8 cellular contexts compared by ENCODE assay signal in the genomic region with DNA sequence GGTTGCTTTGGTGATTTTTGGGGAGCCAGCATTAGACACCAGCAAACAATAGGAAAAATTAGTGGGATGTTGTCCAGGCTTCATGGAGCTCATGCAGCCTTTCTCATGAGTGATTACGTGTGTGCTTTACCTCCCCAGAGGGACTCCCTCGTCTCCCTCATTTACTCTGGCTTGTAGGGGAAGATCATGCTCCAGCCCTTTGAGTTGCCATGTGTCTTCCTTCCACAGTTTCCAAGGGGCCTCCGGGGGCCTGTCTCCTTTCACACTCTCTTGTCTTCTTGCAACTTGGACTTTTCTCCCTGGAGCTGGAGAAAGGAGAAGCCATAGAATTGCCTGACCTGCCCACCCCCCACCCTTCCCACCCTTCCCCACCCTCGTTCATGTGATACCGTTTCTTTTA.
"Had no signal": no experiment of that assay in that cellular context is flagged by ENCODE, and none has a peak within 500 bp of the region (broad histone marks: within the 10 kb centered on the region; RNA-seq: fewer than 3 reads in every experiment).

No MANE protein-coding gene starts in this region.

- H3K36me3 ChIP-seq: HAP-1 had no signal

- ATAC-seq: HCT116, K562 had no signal

- H3K9me3 ChIP-seq: HAP-1 had no signal

- DNase-seq: GM23248, GOT3, H7, HFFc6, IMR-90 had no signal

- H3K4me1 ChIP-seq: HAP-1 had no signal

- H3K4me3 ChIP-seq: GM23248, HAP-1, K562 had no signal
